ENCODE assay signal across 12 cellular contexts in the genomic region with DNA sequence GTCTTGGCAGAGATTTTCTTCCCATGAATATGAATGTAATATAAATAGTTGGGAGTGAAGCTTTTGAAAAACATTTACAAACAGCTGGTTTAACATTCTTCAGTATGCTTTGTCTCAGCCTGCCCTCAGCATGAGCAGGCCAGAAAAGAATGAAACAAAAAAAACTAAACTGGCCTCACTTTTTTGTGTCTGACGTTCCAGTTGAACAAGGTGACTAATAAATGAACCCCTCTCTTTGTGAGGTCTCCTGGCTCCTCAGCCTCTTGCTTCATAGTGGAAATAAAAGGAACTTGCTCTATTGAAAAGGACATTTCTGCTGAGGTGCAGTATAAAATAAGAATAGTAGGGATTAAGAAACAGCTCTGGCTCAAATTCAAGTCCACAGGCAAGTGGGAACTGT. TPM values are rescaled to one million over a fixed set of nuclear protein-coding genes. Genes with fewer than 3 reads are reported as not detected.
DNase-seq lines count a peak whose midpoint lies in the region; ATAC-seq, FAIRE-seq and TF ChIP-seq lines count a peak whose summit lies in the region.
"Had no signal": no experiment of that assay in that cellular context is flagged by ENCODE, and none has a peak within 500 bp of the region (broad histone marks: within the 10 kb centered on the region; RNA-seq: fewer than 3 reads in every experiment).

No MANE protein-coding gene starts in this region.

- TF ChIP-seq POLR2A in GM12892 (IDR thresholded peaks at IDR 0.05; ENCODE audit: low read depth, low read length): no peak

- FAIRE-seq in GM12892 (lab: Jason Lieb, UNC): no peak

- H3K4me3 ChIP-seq in fibroblast of mammary gland (ENCODE audit: control insufficient read depth, low read depth, low read length): no peak overlapping the region

- ATAC-seq in SK-N-SH treated with all-trans-retinoic acid at 6 μM for 48 hours (peak; percentile 66), GM18861 (IDR thresholded peaks at IDR 0.05; ENCODE audit: unreplicated experiment) (no peak)
- ATAC-seq: activated CD8-positive, alpha-beta T cell treated with anti-CD3 and anti-CD28 coated beads for 36 hours had no signal

- TF ChIP-seq CTCF in fibroblast of mammary gland (conservative IDR thresholded peaks at IDR 0.05; ENCODE audit: control insufficient read depth, insufficient read depth, low read depth, low read length): no peak

- peak; percentile 83 for DNase-seq in EL
- DNase-seq in fibroblast of mammary gland (ENCODE audit: low read depth): peak; percentile 86
- peak; percentile 86 for DNase-seq in renal cortical epithelial cell (ENCODE audit: low read depth)
- no peak for DNase-seq in NAMALWA (ENCODE audit: low spot score)
- no peak for DNase-seq in stimulated activated CD8-positive, alpha-beta memory T cell treated with anti-CD3 and anti-CD28 coated beads, Interleukin-4, amount 100 ng/mL, for 48 hours
- no peak for DNase-seq in GM12892 (ENCODE audit: insufficient read length)
- DNase-seq: activated CD8-positive, alpha-beta T cell treated with anti-CD3 and anti-CD28 coated beads for 36 hours; cerebellar nuclear complex; DND-41; left cardiac atrium had no signal

TF ChIP-seq in SK-N-SH treated with all-trans-retinoic acid at 6 μM for 48 hours, 23 proteins besides CTCF, POLR2A, EP300 and RAD21:
- no peak for TF ChIP-seq ZNF70 (CRISPR knock-in tag; IDR thresholded peaks at IDR 0.05)
- no peak for TF ChIP-seq TCF4 (CRISPR knock-in tag; IDR thresholded peaks at IDR 0.05; ENCODE audit: borderline replicate concordance)
- TF ChIP-seq, protein P1, sequence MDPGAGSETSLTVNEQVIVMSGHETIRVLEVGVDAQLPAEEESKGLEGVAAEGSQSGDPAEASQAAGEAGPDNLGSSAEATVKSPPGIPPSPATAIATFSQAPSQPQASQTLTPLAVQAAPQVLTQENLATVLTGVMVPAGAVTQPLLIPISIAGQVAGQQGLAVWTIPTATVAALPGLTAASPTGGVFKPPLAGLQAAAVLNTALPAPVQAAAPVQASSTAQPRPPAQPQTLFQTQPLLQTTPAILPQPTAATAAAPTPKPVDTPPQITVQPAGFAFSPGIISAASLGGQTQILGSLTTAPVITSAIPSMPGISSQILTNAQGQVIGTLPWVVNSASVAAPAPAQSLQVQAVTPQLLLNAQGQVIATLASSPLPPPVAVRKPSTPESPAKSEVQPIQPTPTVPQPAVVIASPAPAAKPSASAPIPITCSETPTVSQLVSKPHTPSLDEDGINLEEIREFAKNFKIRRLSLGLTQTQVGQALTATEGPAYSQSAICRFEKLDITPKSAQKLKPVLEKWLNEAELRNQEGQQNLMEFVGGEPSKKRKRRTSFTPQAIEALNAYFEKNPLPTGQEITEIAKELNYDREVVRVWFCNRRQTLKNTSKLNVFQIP (CRISPR knock-in tag; IDR thresholded peaks at IDR 0.05; ENCODE audit: borderline replicate concordance, low read depth): no peak

RNA-seq across cellular contexts. Expression of a gene that starts 9.4 kb away (rescaled TPM):
- 5.7 and 13.0 TPM in 2 replicates for total RNA-seq in renal cortical epithelial cell
- polyA plus RNA-seq in GM12892 (2012; ENCODE audit: missing spikeins): 2.3 TPM

RNA-seq across cellular contexts. Expression of a gene that starts 37.7 kb away (rescaled TPM):
- 2.8 and 5.4 TPM in 2 replicates for total RNA-seq in renal cortical epithelial cell
- 2.9 TPM for polyA plus RNA-seq in GM12892 (2012; ENCODE audit: missing spikeins)

Comparison
In these comparisons a context has a peak if more than half of its experiments do, and no peak if none do; other contexts are left out.
1. DNase-seq: peak in EL (single experiment), fibroblast of mammary gland (single experiment) and renal cortical epithelial cell (single experiment); none in NAMALWA (single experiment), stimulated activated CD8-positive, alpha-beta memory T cell treated with anti-CD3 and anti-CD28 coated beads, Interleukin-4, amount 100 ng/mL, for 48 hours (single experiment) and GM12892 (single experiment).